Comparison of ENCODE assay signal across 32 cellular contexts in genomic region chr1:113694910-113695309, GRCh38.
"Had no signal": no experiment of that assay in that cellular context is flagged by ENCODE, and none has a peak within 500 bp of the region (broad histone marks: within the 10 kb centered on the region; RNA-seq: fewer than 3 reads in every experiment).

No MANE protein-coding gene starts in this region.

- DNase-seq: activated CD4-positive, alpha-beta memory T cell treated with anti-CD3 and anti-CD28 coated beads for 36 hours; activated CD4-positive, alpha-beta T cell treated with anti-CD3 and anti-CD28 coated beads for 36 hours; activated CD4-positive, alpha-beta T cell treated with anti-CD3 and anti-CD28 coated beads, Interleukin-2, amount 10 ng/mL, durations not matched to agents 24 days and 14 days; activated CD4-positive, CD25-positive, alpha-beta regulatory T cell; activated CD4-positive, CD25-positive, alpha-beta regulatory T cell treated with anti-CD3 and anti-CD28 coated beads, Interleukin-2, amount 50 U/mL, for 72 hours; activated CD8-positive, alpha-beta memory T cell treated with anti-CD3 and anti-CD28 coated beads, Interleukin-2, amount 10 ng/mL, durations not matched to agents 7 days and 5 days; activated CD8-positive, alpha-beta memory T cell treated with anti-CD3 and anti-CD28 coated beads, Interleukin-2, amount 50 U/mL, for 4 hours; activated CD8-positive, alpha-beta T cell treated with anti-CD3 and anti-CD28 coated beads, Interleukin-2, amount 10 ng/mL, durations not matched to agents 7 days and 5 days; activated effector memory CD4-positive, alpha-beta T cell treated with anti-CD3 and anti-CD28 coated beads, Interleukin-2, amount 50 U/mL, for 16 hours; activated naive CD4-positive, alpha-beta T cell treated with anti-CD3 and anti-CD28 coated beads for 36 hours; activated naive CD8-positive, alpha-beta T cell treated with anti-CD3 and anti-CD28 coated beads for 36 hours; activated naive CD8-positive, alpha-beta T cell treated with anti-CD3 and anti-CD28 coated beads, Interleukin-2, amount 50 U/mL, for 24 hours; activated T-cell treated with anti-CD3 and anti-CD28 coated beads, Interleukin-2, amount 50 U/mL, for 1 hour; activated T-cell treated with anti-CD3 and anti-CD28 coated beads, Interleukin-2, amount 50 U/mL, for 48 hours; central memory CD4-positive, alpha-beta T cell; dorsolateral prefrontal cortex; effector memory CD4-positive, alpha-beta T cell; esophagus squamous epithelium; foreskin melanocyte; heart right ventricle; T-helper 2 cell had no signal

- H3K27me3 ChIP-seq: ascending aorta, breast epithelium, cardiac muscle cell, dorsolateral prefrontal cortex, esophagus squamous epithelium, gastroesophageal sphincter, heart right ventricle had no signal

- H3K27ac ChIP-seq: ascending aorta, breast epithelium, cardiac muscle cell, coronary artery, dorsolateral prefrontal cortex, epithelial cell of prostate, esophagus squamous epithelium, gastroesophageal sphincter, heart right ventricle had no signal

- H3K4me1 Mint-ChIP-seq: activated CD4-positive, alpha-beta T cell treated with anti-CD3 and anti-CD28 coated beads for 36 hours; activated CD4-positive, alpha-beta T cell treated with anti-CD3 and anti-CD28 coated beads, Interleukin-2, amount 10 ng/mL, durations not matched to agents 24 days and 14 days; activated CD8-positive, alpha-beta memory T cell treated with anti-CD3 and anti-CD28 coated beads, Interleukin-2, amount 10 ng/mL, durations not matched to agents 7 days and 5 days; activated naive CD4-positive, alpha-beta T cell treated with anti-CD3 and anti-CD28 coated beads, Interleukin-2, amount 50 U/mL, for 24 hours; activated naive CD8-positive, alpha-beta T cell treated with anti-CD3 and anti-CD28 coated beads for 36 hours; activated naive CD8-positive, alpha-beta T cell treated with anti-CD3 and anti-CD28 coated beads, Interleukin-2, amount 50 U/mL, for 24 hours; brain had no signal

- H3K4me3 ChIP-seq: ascending aorta, breast epithelium, cardiac muscle cell, coronary artery, dorsolateral prefrontal cortex, esophagus squamous epithelium, gastroesophageal sphincter, heart right ventricle had no signal

- H3K27ac Mint-ChIP-seq: activated CD4-positive, alpha-beta memory T cell treated with anti-CD3 and anti-CD28 coated beads for 36 hours; activated CD4-positive, alpha-beta T cell treated with anti-CD3 and anti-CD28 coated beads for 36 hours; activated CD4-positive, alpha-beta T cell treated with anti-CD3 and anti-CD28 coated beads, Interleukin-2, amount 10 ng/mL, durations not matched to agents 24 days and 14 days; activated CD8-positive, alpha-beta memory T cell treated with anti-CD3 and anti-CD28 coated beads, Interleukin-2, amount 10 ng/mL, durations not matched to agents 7 days and 5 days; activated CD8-positive, alpha-beta T cell treated with anti-CD3 and anti-CD28 coated beads, Interleukin-2, amount 10 ng/mL, durations not matched to agents 7 days and 5 days; activated naive CD4-positive, alpha-beta T cell treated with anti-CD3 and anti-CD28 coated beads for 36 hours; activated naive CD4-positive, alpha-beta T cell treated with anti-CD3 and anti-CD28 coated beads, Interleukin-2, amount 50 U/mL, for 24 hours; activated naive CD8-positive, alpha-beta T cell treated with anti-CD3 and anti-CD28 coated beads for 36 hours; activated naive CD8-positive, alpha-beta T cell treated with anti-CD3 and anti-CD28 coated beads, Interleukin-2, amount 50 U/mL, for 24 hours; activated T-helper 1 cell treated with anti-CD3 and anti-CD28 coated beads, Interleukin-12 subunit alpha, Interleukin-12 subunit beta, Interleukin-2, Interleukin-4 antibody, amounts not matched to agents 30 ng/mL and 10 ng/mL and 1 ng/mL, durations not matched to agents 14 hours and 24 hours and 36 hours; activated T-helper 2 cell treated with anti-CD3 and anti-CD28 coated beads, Interferon-gamma antibody, Interleukin-2, Interleukin-4, amounts not matched to agents 10 μg/mL and 5 μg/mL and 100 μg/mL, durations not matched to agents 14 hours and 24 hours and 36 hours; brain; dendritic cell treated with granulocyte-macrophage colony-stimulating factor and Interleukin-4, amounts not matched to agents 40 ng/mL and 50 ng/mL, for 4 days had no signal

- H3K4me3 Mint-ChIP-seq: activated CD4-positive, alpha-beta memory T cell treated with anti-CD3 and anti-CD28 coated beads for 36 hours; activated CD4-positive, alpha-beta T cell treated with anti-CD3 and anti-CD28 coated beads for 36 hours; activated CD4-positive, alpha-beta T cell treated with anti-CD3 and anti-CD28 coated beads, Interleukin-2, amount 10 ng/mL, durations not matched to agents 24 days and 14 days; activated CD8-positive, alpha-beta memory T cell treated with anti-CD3 and anti-CD28 coated beads, Interleukin-2, amount 10 ng/mL, durations not matched to agents 7 days and 5 days; activated CD8-positive, alpha-beta T cell treated with anti-CD3 and anti-CD28 coated beads, Interleukin-2, amount 10 ng/mL, durations not matched to agents 7 days and 5 days; activated naive CD4-positive, alpha-beta T cell treated with anti-CD3 and anti-CD28 coated beads for 36 hours; activated naive CD4-positive, alpha-beta T cell treated with anti-CD3 and anti-CD28 coated beads, Interleukin-2, amount 50 U/mL, for 24 hours; activated naive CD8-positive, alpha-beta T cell treated with anti-CD3 and anti-CD28 coated beads for 36 hours; activated naive CD8-positive, alpha-beta T cell treated with anti-CD3 and anti-CD28 coated beads, Interleukin-2, amount 50 U/mL, for 24 hours; activated T-helper 1 cell treated with anti-CD3 and anti-CD28 coated beads, Interleukin-12 subunit alpha, Interleukin-12 subunit beta, Interleukin-2, Interleukin-4 antibody, amounts not matched to agents 30 ng/mL and 10 ng/mL and 1 ng/mL, durations not matched to agents 14 hours and 24 hours and 36 hours; brain; dendritic cell treated with granulocyte-macrophage colony-stimulating factor and Interleukin-4, amounts not matched to agents 40 ng/mL and 50 ng/mL, for 4 days had no signal

- H3K4me1 ChIP-seq: ascending aorta, breast epithelium, esophagus squamous epithelium, gastroesophageal sphincter, heart right ventricle had no signal

- H3K27me3 Mint-ChIP-seq: activated CD4-positive, alpha-beta memory T cell treated with anti-CD3 and anti-CD28 coated beads for 36 hours; activated CD4-positive, alpha-beta T cell treated with anti-CD3 and anti-CD28 coated beads for 36 hours; activated CD4-positive, alpha-beta T cell treated with anti-CD3 and anti-CD28 coated beads, Interleukin-2, amount 10 ng/mL, durations not matched to agents 24 days and 14 days; activated CD8-positive, alpha-beta memory T cell treated with anti-CD3 and anti-CD28 coated beads, Interleukin-2, amount 10 ng/mL, durations not matched to agents 7 days and 5 days; activated naive CD4-positive, alpha-beta T cell treated with anti-CD3 and anti-CD28 coated beads, Interleukin-2, amount 50 U/mL, for 24 hours; activated naive CD8-positive, alpha-beta T cell treated with anti-CD3 and anti-CD28 coated beads for 36 hours; activated naive CD8-positive, alpha-beta T cell treated with anti-CD3 and anti-CD28 coated beads, Interleukin-2, amount 50 U/mL, for 24 hours; brain; dendritic cell treated with granulocyte-macrophage colony-stimulating factor and Interleukin-4, amounts not matched to agents 40 ng/mL and 50 ng/mL, for 4 days had no signal

- ATAC-seq: activated CD4-positive, alpha-beta T cell treated with anti-CD3 and anti-CD28 coated beads for 36 hours; activated CD8-positive, alpha-beta memory T cell treated with anti-CD3 and anti-CD28 coated beads, Interleukin-2, amount 10 ng/mL, durations not matched to agents 7 days and 5 days; activated CD8-positive, alpha-beta T cell treated with anti-CD3 and anti-CD28 coated beads, Interleukin-2, amount 10 ng/mL, durations not matched to agents 7 days and 5 days; activated naive CD8-positive, alpha-beta T cell treated with anti-CD3 and anti-CD28 coated beads, Interleukin-2, amount 50 U/mL, for 24 hours; gastroesophageal sphincter; heart right ventricle had no signal
